ENCODE assay signal across 21 cellular contexts in the genomic region with DNA sequence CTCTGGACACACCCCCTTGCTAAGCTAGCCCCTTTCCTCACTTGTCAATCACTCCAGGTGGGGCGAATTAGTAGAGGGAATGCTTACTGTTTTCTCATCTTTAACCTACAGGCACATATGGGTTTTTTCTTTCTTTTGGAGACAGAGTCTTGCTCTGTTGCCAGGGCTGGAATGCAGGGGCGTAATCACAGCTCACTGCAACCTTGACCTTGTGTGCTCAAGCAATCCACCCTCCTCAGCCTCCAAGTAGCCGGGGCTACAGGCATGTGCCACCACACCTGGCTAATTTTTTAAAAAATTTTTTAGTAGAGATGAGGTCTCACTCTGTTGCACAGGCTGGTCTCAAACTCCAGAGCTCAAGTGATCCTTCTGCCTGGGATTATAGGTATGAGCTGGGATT.
"Had no signal": no experiment of that assay in that cellular context is flagged by ENCODE, and none has a peak within 500 bp of the region (broad histone marks: within the 10 kb centered on the region; RNA-seq: fewer than 3 reads in every experiment).

No MANE protein-coding gene starts in this region.

- H3K27me3 Mint-ChIP-seq: effector memory CD8-positive, alpha-beta T cell; memory B cell; stimulated activated naive B cell treated with anti-CD40 and anti-IgM and Interleukin-4, amounts not matched to agents 10 μg/mL and 1 μg/mL and 100 μg/mL, for 72 hours; stimulated activated naive CD8-positive, alpha-beta T cell treated with anti-CD3 and anti-CD28 coated beads, Interleukin-15, Interleukin-2, amounts not matched to agents 100 ng/mL and 50 ng/mL, for 24 hours had no signal

- H3K4me1 Mint-ChIP-seq: memory B cell had no signal

- DNase-seq: effector memory CD8-positive, alpha-beta T cell; erythroblast; esophagus squamous epithelium; foreskin melanocyte; glutamatergic neuron; heart right ventricle; hippocampal formation; natural killer cell; occipital lobe; pancreas; retina; right lobe of liver; small intestine; stimulated activated CD4-positive, alpha-beta T cell treated with anti-CD3 and anti-CD28 coated beads, Interleukin-15, amount 100 ng/mL, for 24 hours; stimulated activated CD4-positive, alpha-beta T cell treated with anti-CD3 and anti-CD28 coated beads, Interleukin-2, amount 100 ng/mL, for 48 hours; stimulated activated naive B cell treated with anti-CD40 and anti-IgM and Interleukin-4, amounts not matched to agents 10 μg/mL and 1 μg/mL and 100 μg/mL, for 72 hours; tibial artery; upper lobe of left lung had no signal

- H3K27ac Mint-ChIP-seq: effector memory CD8-positive, alpha-beta T cell; memory B cell; natural killer cell; stimulated activated naive B cell treated with anti-CD40 and anti-IgM and Interleukin-4, amounts not matched to agents 10 μg/mL and 1 μg/mL and 100 μg/mL, for 72 hours; stimulated activated naive CD8-positive, alpha-beta T cell treated with anti-CD3 and anti-CD28 coated beads, Interleukin-15, Interleukin-2, amounts not matched to agents 100 ng/mL and 50 ng/mL, for 24 hours had no signal

- H3K36me3 Mint-ChIP-seq: natural killer cell had no signal

- H3K9me3 Mint-ChIP-seq: effector memory CD8-positive, alpha-beta T cell; memory B cell; natural killer cell; stimulated activated naive B cell treated with anti-CD40 and anti-IgM and Interleukin-4, amounts not matched to agents 10 μg/mL and 1 μg/mL and 100 μg/mL, for 72 hours; stimulated activated naive CD8-positive, alpha-beta T cell treated with anti-CD3 and anti-CD28 coated beads, Interleukin-15, Interleukin-2, amounts not matched to agents 100 ng/mL and 50 ng/mL, for 24 hours had no signal

- H3K4me3 Mint-ChIP-seq: effector memory CD8-positive, alpha-beta T cell; memory B cell; natural killer cell; stimulated activated naive B cell treated with anti-CD40 and anti-IgM and Interleukin-4, amounts not matched to agents 10 μg/mL and 1 μg/mL and 100 μg/mL, for 72 hours; stimulated activated naive CD8-positive, alpha-beta T cell treated with anti-CD3 and anti-CD28 coated beads, Interleukin-15, Interleukin-2, amounts not matched to agents 100 ng/mL and 50 ng/mL, for 24 hours had no signal

- ATAC-seq: effector memory CD8-positive, alpha-beta T cell; heart right ventricle; left lobe of liver; natural killer cell; pancreas; right lobe of liver; stimulated activated naive B cell treated with anti-CD40 and anti-IgM and Interleukin-4, amounts not matched to agents 10 μg/mL and 1 μg/mL and 100 μg/mL, for 72 hours had no signal
